In the genomic region with DNA sequence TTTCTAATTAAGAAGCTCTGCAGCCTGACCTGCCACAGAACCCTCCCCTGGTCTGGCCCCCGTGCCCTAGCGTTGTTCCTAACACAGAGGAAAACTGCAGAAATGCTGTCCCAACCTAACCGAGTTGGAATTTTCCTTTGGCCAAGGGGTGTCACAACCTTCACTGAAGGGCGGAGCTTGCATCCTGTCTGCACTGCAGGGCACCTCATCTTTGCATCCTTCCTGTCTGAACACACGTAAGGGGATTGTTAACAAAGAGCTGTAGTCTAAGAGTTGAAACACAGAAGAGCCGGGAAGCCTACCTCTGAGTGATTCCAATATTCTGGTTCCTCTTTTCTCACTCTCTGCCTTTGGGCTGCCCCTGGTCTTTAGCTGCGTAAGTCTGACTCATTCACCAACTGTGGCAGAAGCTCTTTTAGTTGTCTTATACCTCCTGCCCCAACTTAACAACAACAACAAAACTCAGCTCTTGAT, we compare ENCODE assay signal across 9 cellular contexts. TPM values are rescaled to one million over a fixed set of nuclear protein-coding genes. Genes with fewer than 3 reads are reported as not detected.
DNase-seq lines count a peak whose midpoint lies in the region; ATAC-seq and TF ChIP-seq lines count a peak whose summit lies in the region.
"Had no signal": no experiment of that assay in that cellular context is flagged by ENCODE, and none has a peak within 500 bp of the region (broad histone marks: within the 10 kb centered on the region; RNA-seq: fewer than 3 reads in every experiment).

No MANE protein-coding gene starts in this region.

- H3K4me1 ChIP-seq in Panc1 (ENCODE audit: control insufficient read depth, insufficient read depth, low read length) (peaks cover 22% of the 10 kb centered on the region), vagina (peaks cover 13% of the 10 kb centered on the region)

- H3K4me3 ChIP-seq in AG04450 (ENCODE audit: low read depth, low read length) = peak overlapping the region; percentile 46
- peak overlapping the region in 1 of 2 experiments; percentile 6; a peak in 3 of 4 replicates for H3K4me3 ChIP-seq in Panc1 (ENCODE audit: low read depth in 2 of 2, low read length in 2 of 2)
- peak overlapping the region; percentile 71 for H3K4me3 ChIP-seq in brain microvascular endothelial cell (ENCODE audit: low read depth, low read length)
- peak overlapping the region in 1 of 2 donors; percentile 17 for H3K4me3 ChIP-seq in vagina

- POLR2A ChIA-PET in AG04450 (lab: Yijun Ruan, JAX) (interaction anchor here (0.6 kb wide), 1 partner anchor 21 kb away, joined by 5 read pairs; no protein-coding TSS in a partner anchor), Panc1 (lab: Charles Lee) (interaction anchor here (0.6 kb wide), 2 partner anchors 23 to 51 kb away, joined by 6 to 8 read pairs; no protein-coding TSS in a partner anchor)

- ATAC-seq in GM18519 (IDR thresholded peaks at IDR 0.05; ENCODE audit: low FRiP score, unreplicated experiment) = peak; percentile 87
- peak; percentile 49 for ATAC-seq in HG02943 (IDR thresholded peaks at IDR 0.05; ENCODE audit: low read depth, unreplicated experiment)
- ATAC-seq in Panc1 = 0 out of 2 replicates have a peak, but pooled peaks have one; percentile 7

- CTCF ChIA-PET in AG04450 (lab: Charles Lee) (interaction anchor here (0.8 to 7.4 kb wide), 5 partner anchors 14 to 58 kb away, joined by 3 to 52 read pairs (median 3); no protein-coding TSS in a partner anchor), Panc1 (lab: Charles Lee) (interaction anchor here (2.2 kb wide), 1 partner anchor 43 kb away, joined by 12 read pairs; no protein-coding TSS in a partner anchor)

- TF ChIP-seq CTCF in AG04450 (IDR thresholded peaks at IDR 0.05; ENCODE audit: low read depth, low read length) = no peak
- no peak for TF ChIP-seq CTCF in Panc1 (IDR thresholded peaks at IDR 0.05)
- TF ChIP-seq CTCF in brain microvascular endothelial cell (IDR thresholded peaks at IDR 0.05; ENCODE audit: low read depth, low read length, missing control alignments) = no peak
- TF ChIP-seq CTCF in vagina (IDR thresholded peaks at IDR 0.05) = no peak

- H3K9me3 ChIP-seq in AG04450 (ENCODE audit: control insufficient read depth, insufficient read depth, low read length) (no peaks in the 10 kb centered on the region), Panc1 (ENCODE audit: control insufficient read depth, insufficient read depth, low read depth, low read length) (no peaks in the 10 kb centered on the region), vagina (no peaks in the 10 kb centered on the region)

- TF ChIP-seq POLR2A in vagina (IDR thresholded peaks at IDR 0.05) = no peak

- intact Hi-C loops in Panc1 (cut with micrococcal nuclease; ENCODE audit: unreplicated experiment) = no loop called here
- intact Hi-C loops in vagina (cut with DNase I) = loop anchor here (5.0 kb wide), 1 partner anchor 39 kb away; no protein-coding TSS in a partner anchor

- H3K27ac ChIP-seq in AG04450 (ENCODE audit: low read depth, low read length) = peak overlapping the region; percentile 43
- H3K27ac ChIP-seq in Panc1 (ENCODE audit: low read length) = peak overlapping the region; percentile 30
- peak overlapping the region; percentile 52 for H3K27ac ChIP-seq in brain microvascular endothelial cell
- peak overlapping the region; percentile 80 for H3K27ac ChIP-seq in vagina

- H3K27me3 ChIP-seq in AG04450 (ENCODE audit: control insufficient read depth, insufficient read depth, low read length) (no peaks in the 10 kb centered on the region), Panc1 (ENCODE audit: control insufficient read depth, insufficient read depth, low read length) (no peaks in the 10 kb centered on the region), brain microvascular endothelial cell (replicated peaks) (no peaks in the 10 kb centered on the region), vagina (no peaks in the 10 kb centered on the region)

- DNase-seq in AG04450 (ENCODE audit: low read depth, low spot score) (no peak), Panc1 (ENCODE audit: low read depth, low spot score) (no peak), brain microvascular endothelial cell (peak; percentile 49), medulla oblongata (ENCODE audit: extremely low spot score) (peak; percentile 62), vagina (ENCODE audit: extremely low spot score in 2 of 2) (no peak), NCI-H2029 treated with DMSO at 0.1 percent for 48 hours (lab: John Stamatoyannopoulos, UW) (no peak)

- H3K36me3 ChIP-seq in Panc1 (ENCODE audit: control insufficient read depth, insufficient read depth, low read length) = no peaks in the 10 kb centered on the region
- no peaks in the 10 kb centered on the region for H3K36me3 ChIP-seq in brain microvascular endothelial cell (replicated peaks)
- H3K36me3 ChIP-seq in vagina = no peaks in the 10 kb centered on the region

- in situ Hi-C loops in Panc1 (cut with HindIII; ENCODE audit: low pct_unique_long_range_greater_than_20kb, low sequenced_read_pairs) (no loop called here), brain microvascular endothelial cell (cut with HindIII; ENCODE audit: low pct_ligation_motif_present, low sequenced_read_pairs) (no loop called here)

- no TSS peak for BruUV-seq in Panc1 (replicated peaks; lab: Mats Ljungman, UMichigan)

RNA-seq across cellular contexts. Expression of a gene that starts 1.6 kb away (rescaled TPM):
- polyA plus RNA-seq in AG04450 (2011; rRNA removed) = 10.5 and 11.5 TPM in 2 replicates
- polyA minus RNA-seq in AG04450 (2011; rRNA and poly(A)+ RNA removed) = 15.9 and 18.9 TPM in 2 replicates
- total RNA-seq in Panc1 (2021; ENCODE audit: unreplicated experiment) = 11.7 TPM
- polyA plus RNA-seq in Panc1 (2012; ENCODE audit: insufficient read length) = 7.4 TPM
- 36.8 TPM for total RNA-seq in vagina

RNA-seq across cellular contexts. Expression of a gene that starts 20.0 kb away (rescaled TPM):
- polyA plus RNA-seq in AG04450 (2011; rRNA removed) = 0.38 and 0.61 TPM in 2 replicates
- 0.32 and 0.35 TPM in 2 replicates for polyA minus RNA-seq in AG04450 (2011; rRNA and poly(A)+ RNA removed)
- total RNA-seq in Panc1 (2021; ENCODE audit: unreplicated experiment) = not detected
- 0.22 TPM for polyA plus RNA-seq in Panc1 (2012; ENCODE audit: insufficient read length)
- 1.5 TPM for total RNA-seq in vagina
- total RNA-seq: mononuclear cell had no signal

RNA-seq across cellular contexts. Expression of a gene that starts 26.2 kb away (rescaled TPM):
- 0.41 and 0.79 TPM in 2 replicates for polyA plus RNA-seq in AG04450 (2011; rRNA removed)
- polyA minus RNA-seq in AG04450 (2011; rRNA and poly(A)+ RNA removed) = not detected in 2 replicates
- total RNA-seq in Panc1 (2021; ENCODE audit: unreplicated experiment) = not detected
- polyA plus RNA-seq in Panc1 (2012; ENCODE audit: insufficient read length) = not detected
- not detected for total RNA-seq in vagina
- total RNA-seq: mononuclear cell had no signal

RNA-seq across cellular contexts. Expression of a gene that starts 27.2 kb away (rescaled TPM):
- 6.1 and 6.3 TPM in 2 replicates for polyA plus RNA-seq in AG04450 (2011; rRNA removed)
- 3.0 and 3.7 TPM in 2 replicates for polyA minus RNA-seq in AG04450 (2011; rRNA and poly(A)+ RNA removed)
- total RNA-seq in Panc1 (2021; ENCODE audit: unreplicated experiment) = 0.59 TPM
- polyA plus RNA-seq in Panc1 (2012; ENCODE audit: insufficient read length) = 0.91 TPM
- 161 TPM for total RNA-seq in vagina
- total RNA-seq: mononuclear cell had no signal

RNA-seq across cellular contexts. Expression of a gene that starts 59.4 kb away (rescaled TPM):
- 40.3 and 45.1 TPM in 2 replicates for polyA plus RNA-seq in AG04450 (2011; rRNA removed)
- 5.5 and 9.1 TPM in 2 replicates for polyA minus RNA-seq in AG04450 (2011; rRNA and poly(A)+ RNA removed)
- 16.6 TPM for total RNA-seq in Panc1 (2021; ENCODE audit: unreplicated experiment)
- polyA plus RNA-seq in Panc1 (2012; ENCODE audit: insufficient read length) = 19.5 TPM
- total RNA-seq in vagina = 22.6 TPM

Comparison
In these comparisons a context has a peak if more than half of its experiments do, and no peak if none do; other contexts are left out.
1. DNase-seq: peak in brain microvascular endothelial cell (single experiment) and medulla oblongata (single experiment); none in AG04450 (single experiment), Panc1 (single experiment), vagina (0 of 2) and NCI-H2029 treated with DMSO at 0.1 percent for 48 hours (single experiment).
2. H3K27ac ChIP-seq: peak in every context shown above with its lines; median percentile 80 in vagina; 52 in brain microvascular endothelial cell; 43 in AG04450; 30 in Panc1.
3. ATAC-seq: peak in every context shown above with its lines; median percentile 87 in GM18519; 49 in HG02943; 7 in Panc1.